ENCODE assay signal across 10 cellular contexts in the genomic region with DNA sequence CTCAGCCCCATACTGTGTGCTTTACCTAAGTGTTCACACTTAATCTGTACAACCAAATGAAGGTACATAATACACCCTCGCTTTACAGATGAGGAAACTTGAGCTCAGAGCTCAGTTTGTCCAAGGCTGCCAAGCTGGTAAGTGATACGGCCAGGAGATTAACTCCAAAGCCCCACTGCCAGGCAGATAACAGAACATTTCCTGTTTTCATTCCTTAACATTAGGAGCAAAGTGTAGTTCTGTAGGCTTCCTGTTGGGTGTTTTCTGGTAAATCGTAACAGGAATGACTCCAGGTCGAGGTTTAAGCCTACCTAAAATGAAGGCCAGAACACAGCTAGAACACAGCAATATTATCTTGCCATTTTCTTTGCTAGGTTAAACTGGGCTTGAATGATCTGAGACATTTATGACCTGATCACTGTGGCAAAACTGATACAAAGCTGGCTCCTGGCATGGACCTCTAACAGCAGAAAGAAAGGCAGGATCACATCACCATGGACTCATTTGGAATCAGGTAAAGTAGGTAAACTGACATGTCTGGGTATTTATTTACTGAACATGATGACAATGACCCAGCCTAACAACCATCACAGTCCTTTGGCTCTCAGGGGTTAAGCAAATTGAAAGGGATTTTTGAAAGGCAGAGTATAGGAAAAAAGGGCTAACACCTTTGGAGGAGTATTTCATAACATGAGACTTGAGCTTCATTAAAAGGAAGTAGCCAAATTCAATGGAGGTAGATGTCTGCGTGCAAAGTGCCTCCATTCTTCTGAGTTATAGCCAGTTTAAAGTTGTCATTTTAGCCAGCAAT. TPM values are rescaled to one million over a fixed set of nuclear protein-coding genes. Genes with fewer than 3 reads are reported as not detected.
A peak's percentile ranks its signal among the peaks of the same experiment; 100 is the strongest.
DNase-seq lines count a peak whose midpoint lies in the region; ATAC-seq and TF ChIP-seq lines count a peak whose summit lies in the region.
"Had no signal": no experiment of that assay in that cellular context is flagged by ENCODE, and none has a peak within 500 bp of the region (broad histone marks: within the 10 kb centered on the region; RNA-seq: fewer than 3 reads in every experiment).

No MANE protein-coding gene starts in this region.

- peaks cover 20 to 47% (median 33%) of the 10 kb centered on the region in 4 donors for H3K4me1 Mint-ChIP-seq in naive thymus-derived CD8-positive, alpha-beta T cell

- H3K4me3 ChIP-seq in ACC112 (ENCODE audit: low read depth, low read length) = no peak overlapping the region
- H3K4me3 ChIP-seq in HCT116 (replicated peaks in 1 of 2; ENCODE audit: low read depth in 1 of 2, low read length in 2 of 2) = no peak overlapping the region
- H3K4me3 ChIP-seq in astrocyte of the cerebellum (ENCODE audit: low read depth, low read length) = no peak overlapping the region
- H3K4me3 ChIP-seq in right lobe of liver = no peak overlapping the region
- H3K4me3 ChIP-seq: thoracic aorta had no signal

- BruUV-seq in HCT116 (replicated peaks; lab: Mats Ljungman, UMichigan) = no TSS peak

- no peaks in the 10 kb centered on the region for H3K27me3 Mint-ChIP-seq in naive thymus-derived CD8-positive, alpha-beta T cell
- H3K27me3 Mint-ChIP-seq: naive B cell had no signal

- TF ChIP-seq CTCF in HCT116 (IDR thresholded peaks at IDR 0.05 in 2 of 3, conservative IDR thresholded peaks at IDR 0.05 in 1 of 3; ENCODE audit: borderline replicate concordance in 1 of 3, insufficient read depth in 1 of 3, low read depth in 2 of 3, low read length in 2 of 3) (no peak; a peak in 1 of 6 replicates), astrocyte of the cerebellum (IDR thresholded peaks at IDR 0.05; ENCODE audit: low read depth, low read length, missing control alignments) (peak; percentile 13), right lobe of liver (IDR thresholded peaks at IDR 0.05) (peak in 2 of 4 donors; percentile 12 to 43), GM13977 (IDR thresholded peaks at IDR 0.05; ENCODE audit: extremely low read depth, insufficient read depth, missing control alignments) (no peak)

- H3K9me3 ChIP-seq in HCT116 (ENCODE audit: control insufficient read depth in 1 of 2, insufficient read depth in 1 of 2, low read depth in 1 of 2, low read length in 2 of 2) = no peaks in the 10 kb centered on the region
- no peaks in the 10 kb centered on the region for H3K9me3 ChIP-seq in right lobe of liver
- H3K9me3 ChIP-seq: thoracic aorta had no signal

- peak overlapping the region in 3 of 10 donors; percentile 28 to 65 (median 29) for H3K27ac Mint-ChIP-seq in naive thymus-derived CD8-positive, alpha-beta T cell

- H3K27me3 ChIP-seq in ACC112 (ENCODE audit: insufficient read depth, low read length) (no peaks in the 10 kb centered on the region), HCT116 (ENCODE audit: insufficient read depth, low read length) (no peaks in the 10 kb centered on the region), right lobe of liver (no peaks in the 10 kb centered on the region)

- ATAC-seq in HCT116 (no peak), right lobe of liver (peak; percentile 35 to 58 (median 45)), GM21423 (IDR thresholded peaks at IDR 0.05; ENCODE audit: unreplicated experiment) (no peak), GM21786 (IDR thresholded peaks at IDR 0.05; ENCODE audit: unreplicated experiment) (no peak)
- no peak for ATAC-seq in naive thymus-derived CD8-positive, alpha-beta T cell

- DNase-seq in HCT116 (ENCODE audit: low read depth, low spot score) (no peak), astrocyte of the cerebellum (ENCODE audit: low read depth) (no peak), right lobe of liver (peak in 1 of 3 donors; percentile 33), GM13977 (ENCODE audit: low spot score) (no peak)
- DNase-seq in naive thymus-derived CD8-positive, alpha-beta T cell = no peak
- DNase-seq: naive B cell had no signal

- no peaks in the 10 kb centered on the region for H3K9me2 ChIP-seq in HCT116 (ENCODE audit: insufficient read depth)

- RAD21 ChIA-PET in HCT116 (lab: Charles Lee; ENCODE audit: low non-redundant PET in 1 of 2, low total read pairs in 2 of 2, uncharacterized antibody in 2 of 2, unreplicated experiment in 2 of 2) = no interaction called here

- peaks cover 4% of the 10 kb centered on the region; the same call in 1 of the 2 replicates for H4K20me1 ChIP-seq in HCT116 (ENCODE audit: insufficient read depth)

- WGBS in right lobe of liver (ENCODE audit: insufficient coverage, low coverage, low lambda C conversion rate, missing lambda C conversion rate) = 19% methylated on average over 5 of the region's 5 CpGs

- no peaks in the 10 kb centered on the region for H3K9me3 Mint-ChIP-seq in naive thymus-derived CD8-positive, alpha-beta T cell
- H3K9me3 Mint-ChIP-seq: naive B cell had no signal

- peaks cover 10% of the 10 kb centered on the region; the same call in 1 of the 2 replicates for H3K36me3 ChIP-seq in ACC112 (ENCODE audit: insufficient read depth, low read length)
- H3K36me3 ChIP-seq in HCT116 (ENCODE audit: control insufficient read depth in 1 of 2, insufficient read depth in 2 of 2, low read length in 2 of 2) = peaks cover 5 to 13% of the 10 kb centered on the region in 2 experiments; a peak in 3 of 4 replicates
- no peaks in the 10 kb centered on the region for H3K36me3 ChIP-seq in right lobe of liver

- in situ Hi-C loops in astrocyte of the cerebellum (cut with HindIII; ENCODE audit: low sequenced_read_pairs) (no loop called here), GM13977 (cut with MboI; ENCODE audit: low pct_unique_long_range_greater_than_20kb, low sequenced_read_pairs, unreplicated experiment) (no loop called here)

- peaks cover 7 to 29% (median 9%) of the 10 kb centered on the region in 3 donors for H3K36me3 Mint-ChIP-seq in naive thymus-derived CD8-positive, alpha-beta T cell

- H3K79me2 ChIP-seq in ACC112 (ENCODE audit: control insufficient read depth, insufficient read depth, low read length, unreplicated experiment) = peaks cover 53% of the 10 kb centered on the region
- peaks cover 72% of the 10 kb centered on the region for H3K79me2 ChIP-seq in HCT116 (ENCODE audit: insufficient read depth, low read length)

- peak overlapping the region in 5 of 10 donors; percentile 0 to 30 (median 8) for H3K4me3 Mint-ChIP-seq in naive thymus-derived CD8-positive, alpha-beta T cell

- TF ChIP-seq RAD21 in HCT116 (IDR thresholded peaks at IDR 0.05; ENCODE audit: low read depth) = no peak

- intact Hi-C loops in HCT116 (cut with micrococcal nuclease) = no loop called here
- intact Hi-C loops in right lobe of liver (cut with DNase I) = loop anchor here in 1 of 2 donors (10.0 kb wide), 1 partner anchor 55 kb away; no protein-coding TSS in a partner anchor

- H2AFZ ChIP-seq in ACC112 (ENCODE audit: low read length, unreplicated experiment) = no peak overlapping the region
- H2AFZ ChIP-seq in HCT116 (ENCODE audit: low read depth, low read length, poor library complexity, severe bottlenecking) = no peak overlapping the region

- no peak for TF ChIP-seq POLR2A in HCT116 (IDR thresholded peaks at IDR 0.05; ENCODE audit: borderline replicate concordance, extremely low read depth, insufficient read depth, insufficient read length)
- TF ChIP-seq POLR2A in right lobe of liver (IDR thresholded peaks at IDR 0.05) = peak; percentile 27

- H3K27ac ChIP-seq in ACC112 (ENCODE audit: low read depth, low read length) (peak overlapping the region; percentile 97), HCT116 (ENCODE audit: low read depth, low read length) (no peak overlapping the region), right lobe of liver (peak overlapping the region; percentile 78 to 96 (median 92))
- H3K27ac ChIP-seq: thoracic aorta had no signal

- peaks cover 31% of the 10 kb centered on the region for H3K4me1 ChIP-seq in ACC112 (ENCODE audit: control insufficient read depth, insufficient read depth, low read length, unreplicated experiment)
- peaks cover 14 to 27% of the 10 kb centered on the region in 2 experiments for H3K4me1 ChIP-seq in HCT116 (ENCODE audit: control insufficient read depth in 1 of 2, insufficient read depth in 2 of 2, low read length in 2 of 2)
- H3K4me1 ChIP-seq in right lobe of liver = peaks cover 0 to 41% (median 16%) of the 10 kb centered on the region in 4 donors

- H3K4me2 ChIP-seq in HCT116 (ENCODE audit: low read length) = 0 out of 2 replicates have a peak overlapping the region, but pooled peaks have one; percentile 1

- no peak overlapping the region for H3K9ac ChIP-seq in HCT116 (ENCODE audit: low read length)

- POLR2A ChIA-PET in HCT116 (lab: Charles Lee) = no interaction called here
- POLR2A ChIA-PET in naive thymus-derived CD8-positive, alpha-beta T cell (lab: Charles Lee) = interaction anchor here (1.5 to 1.8 kb wide), 2 partner anchors 10 to 13 kb away, joined by 3 to 4 read pairs; no protein-coding TSS in a partner anchor

- CTCF ChIA-PET in HCT116 (lab: Charles Lee) = no interaction called here

TF ChIP-seq in HCT116, 20 proteins besides CTCF, POLR2A, EP300 and RAD21 (continues in another document):
- TF ChIP-seq EGR1 (IDR thresholded peaks at IDR 0.05; ENCODE audit: low read depth) = no peak
- no peak for TF ChIP-seq EZH2phosphoT487 (IDR thresholded peaks at IDR 0.05; ENCODE audit: borderline replicate concordance)
- TF ChIP-seq YY1 (IDR thresholded peaks at IDR 0.05; ENCODE audit: extremely low read depth, insufficient replicate concordance, low read depth, low read length) = no peak
- no peak for TF ChIP-seq ELF1 (IDR thresholded peaks at IDR 0.05; ENCODE audit: borderline replicate concordance, low read depth)
- no peak for TF ChIP-seq ATF3 (IDR thresholded peaks at IDR 0.05)
- TF ChIP-seq CEBPB (IDR thresholded peaks at IDR 0.05; ENCODE audit: low read depth) = no peak
- TF ChIP-seq JUND (IDR thresholded peaks at IDR 0.05) = no peak
- TF ChIP-seq FOSL1 (IDR thresholded peaks at IDR 0.05; ENCODE audit: low read depth) = no peak
- no peak for TF ChIP-seq SRF (IDR thresholded peaks at IDR 0.05; ENCODE audit: low read depth)
- no peak for TF ChIP-seq ZNF274 (IDR thresholded peaks at IDR 0.05; ENCODE audit: low read depth, low read length)

RNA-seq across cellular contexts. Expression of gene NUP50, which starts 3.9 kb away (rescaled TPM):
- 102 TPM for total RNA-seq in HCT116 (2021; ENCODE audit: unreplicated experiment)
- polyA plus RNA-seq in HCT116 (2012) = 37.8 and 43.6 TPM in 2 replicates
- total RNA-seq in right lobe of liver = 10 to 100 TPM; 26.4 to 57.2 (median 31.4) TPM
- 100 to 1,000 TPM; 103 to 111 TPM for total RNA-seq in naive thymus-derived CD8-positive, alpha-beta T cell
- polyA plus RNA-seq in naive thymus-derived CD8-positive, alpha-beta T cell = 10 to 100 TPM; 45.2 to 73.1 (median 46.9) TPM

Comparison
In these comparisons a context has a peak if more than half of its experiments do, and no peak if none do; other contexts are left out.
1. ATAC-seq: peak in right lobe of liver (4 of 4); none in HCT116 (single experiment), GM21423 (single experiment), naive thymus-derived CD8-positive, alpha-beta T cell (0 of 2) and GM21786 (single experiment).